In the genomic region with DNA sequence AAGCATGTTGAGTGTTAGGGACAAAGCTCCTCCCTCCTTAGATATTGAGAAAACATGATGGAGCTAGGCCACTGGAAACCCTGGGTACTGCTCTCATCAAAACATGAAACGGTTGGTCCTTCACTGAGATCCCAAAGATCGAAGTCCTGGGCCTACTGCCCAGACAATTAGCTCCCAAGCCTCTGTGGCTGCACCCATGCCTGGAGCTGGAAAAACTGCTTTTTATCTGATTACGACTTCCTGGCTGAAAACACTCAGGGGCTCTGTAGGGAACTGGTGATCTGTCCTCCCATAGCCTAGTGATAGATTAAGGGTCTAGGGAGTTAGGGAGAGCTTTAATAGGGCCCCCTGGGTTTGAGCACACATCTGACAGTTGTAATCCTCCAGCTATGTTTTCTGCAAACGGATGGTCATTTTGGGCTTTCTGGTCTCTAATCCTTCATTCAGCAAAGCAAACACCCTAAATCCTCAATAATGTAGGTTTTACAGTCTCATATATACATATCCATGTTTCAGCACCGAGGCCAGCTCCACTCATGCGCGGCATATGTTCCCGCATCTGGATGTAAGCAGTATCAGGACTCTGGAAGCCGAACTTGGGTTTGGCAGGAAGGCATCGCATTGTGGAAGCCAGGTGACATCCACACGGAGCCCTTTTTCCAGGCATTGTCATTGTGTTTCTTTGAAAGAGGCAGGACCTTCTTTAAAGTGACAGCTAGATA, we compare ENCODE assay signal across 14 cellular contexts. TPM values are rescaled to one million over a fixed set of nuclear protein-coding genes. Genes with fewer than 3 reads are reported as not detected.
DNase-seq lines count a peak whose midpoint lies in the region; ATAC-seq and TF ChIP-seq lines count a peak whose summit lies in the region.
"Had no signal": no experiment of that assay in that cellular context is flagged by ENCODE, and none has a peak within 500 bp of the region (broad histone marks: within the 10 kb centered on the region; RNA-seq: fewer than 3 reads in every experiment).

No MANE protein-coding gene starts in this region.

- H3K79me2 ChIP-seq in GM23338 (replicated peaks; ENCODE audit: insufficient read depth), result 0 out of 2 replicates have a peak, but pooled peaks cover 3% of the 10 kb centered on the region
- no peaks in the 10 kb centered on the region for H3K79me2 ChIP-seq in osteoblast (ENCODE audit: insufficient read depth, low read length)

- no peaks in the 10 kb centered on the region; the same call in 1 of the 2 replicates for H3K9me2 ChIP-seq in GM23338 (ENCODE audit: insufficient read depth)

- H3K9me3 ChIP-seq in osteoblast (ENCODE audit: low read depth, low read length), result no peaks in the 10 kb centered on the region
- no peaks in the 10 kb centered on the region for H3K9me3 ChIP-seq in WERI-Rb-1 (ENCODE audit: severe bottlenecking)

- H3K4me3 ChIP-seq in GM23338 (no peak overlapping the region), osteoblast (ENCODE audit: insufficient read depth, low read length) (no peak overlapping the region), WERI-Rb-1 (ENCODE audit: low read depth, low read length) (no peak overlapping the region)

- H2AFZ ChIP-seq in GM23338 (no peak overlapping the region), osteoblast (ENCODE audit: low read length) (no peak overlapping the region)

- H3K4me1 ChIP-seq in GM23338 (ENCODE audit: insufficient read depth) (peaks cover 30% of the 10 kb centered on the region), osteoblast (ENCODE audit: insufficient read depth, low read length) (no peaks in the 10 kb centered on the region)

- H3K4me3 Mint-ChIP-seq in GM23338, result no peak overlapping the region
- H3K4me3 Mint-ChIP-seq: activated CD4-positive, alpha-beta T cell treated with anti-CD3 and anti-CD28 coated beads, Interleukin-2, amount 10 ng/mL, durations not matched to agents 24 days and 14 days; activated T-cell treated with anti-CD3 and anti-CD28 coated beads, Interleukin-2, amount 50 U/mL, for 72 hours had no signal

- H3K27me3 ChIP-seq in GM23338 (ENCODE audit: insufficient read depth) (no peaks in the 10 kb centered on the region; the same call in 1 of the 2 replicates), osteoblast (ENCODE audit: insufficient read depth, low read length) (peaks cover 9% of the 10 kb centered on the region), WERI-Rb-1 (ENCODE audit: insufficient read depth, low read depth, severe bottlenecking) (peaks cover 44% of the 10 kb centered on the region)

- TF ChIP-seq CTCF in GM23338 (conservative IDR thresholded peaks at IDR 0.05; ENCODE audit: low read depth in 2 of 2) (no peak), osteoblast (IDR thresholded peaks at IDR 0.05; ENCODE audit: extremely low read depth, low read depth, low read length) (no peak), WERI-Rb-1 (IDR thresholded peaks at IDR 0.05; ENCODE audit: low read depth, low read length) (no peak)

- DNase-seq in GM23338 (ENCODE audit: low spot score), result peak; percentile 29
- peak; percentile 12 for DNase-seq in OCI-M1 (lab: John Stamatoyannopoulos, UW)
- DNase-seq in dermis blood vessel endothelial cell, result peak; percentile 31
- DNase-seq in osteoblast (ENCODE audit: insufficient read length, low spot score, missing footprints), result peak; percentile 47
- DNase-seq in KBM-7, result no peak
- DNase-seq in NCI-H146 treated with DMSO at 0.1 percent for 48 hours (lab: John Stamatoyannopoulos, UW; ENCODE audit: unreplicated experiment), result no peak
- DNase-seq in WERI-Rb-1, result no peak
- DNase-seq: activated CD4-positive, alpha-beta T cell treated with anti-CD3 and anti-CD28 coated beads, Interleukin-2, amount 10 ng/mL, durations not matched to agents 24 days and 14 days; activated T-cell treated with anti-CD3 and anti-CD28 coated beads, Interleukin-2, amount 50 U/mL, for 72 hours; amniotic stem cell; NCI-H1930; T-helper 1 cell had no signal

- H4K20me1 ChIP-seq in GM23338 (replicated peaks; ENCODE audit: insufficient read depth) (no peaks in the 10 kb centered on the region; the same call in 1 of the 2 replicates), osteoblast (ENCODE audit: insufficient read depth, low read length) (no peaks in the 10 kb centered on the region)

- H3F3A ChIP-seq in GM23338 (replicated peaks; ENCODE audit: low read depth), result 0 out of 2 replicates have a peak, but pooled peaks cover 5% of the 10 kb centered on the region

- no peaks in the 10 kb centered on the region; the same call in 2 of the 3 replicates for H3K36me3 Mint-ChIP-seq in GM23338 (ENCODE audit: low read depth)

- H3K4me1 Mint-ChIP-seq in GM23338, result peaks cover 36% of the 10 kb centered on the region

- H3K9me3 Mint-ChIP-seq in GM23338, result no peaks in the 10 kb centered on the region
- H3K9me3 Mint-ChIP-seq: activated CD4-positive, alpha-beta T cell treated with anti-CD3 and anti-CD28 coated beads, Interleukin-2, amount 10 ng/mL, durations not matched to agents 24 days and 14 days; activated T-cell treated with anti-CD3 and anti-CD28 coated beads, Interleukin-2, amount 50 U/mL, for 72 hours had no signal

- H3K27ac Mint-ChIP-seq in GM23338, result no peak overlapping the region
- H3K27ac Mint-ChIP-seq: activated CD4-positive, alpha-beta T cell treated with anti-CD3 and anti-CD28 coated beads, Interleukin-2, amount 10 ng/mL, durations not matched to agents 24 days and 14 days; activated T-cell treated with anti-CD3 and anti-CD28 coated beads, Interleukin-2, amount 50 U/mL, for 72 hours had no signal

- no peak overlapping the region for H3K27ac ChIP-seq in GM23338 (ENCODE audit: low read depth)
- no peak overlapping the region for H3K27ac ChIP-seq in osteoblast (ENCODE audit: low read depth, low read length)
- H3K27ac ChIP-seq in WERI-Rb-1, result no peak overlapping the region

- ATAC-seq in GM23338 (no peak), esophagus mucosa (no peak)
- ATAC-seq: activated T-cell treated with anti-CD3 and anti-CD28 coated beads, Interleukin-2, amount 50 U/mL, for 72 hours; left colon had no signal

- no peaks in the 10 kb centered on the region for H3K36me3 ChIP-seq in GM23338 (ENCODE audit: insufficient read depth)
- no peaks in the 10 kb centered on the region for H3K36me3 ChIP-seq in osteoblast (ENCODE audit: insufficient read depth, low read length)
- H3K36me3 ChIP-seq in WERI-Rb-1, result no peaks in the 10 kb centered on the region

- H3K27me3 Mint-ChIP-seq in GM23338 (ENCODE audit: insufficient read depth, low read depth, poor library complexity), result peaks cover 15% of the 10 kb centered on the region

- H3K4me2 ChIP-seq in GM23338, result no peak overlapping the region
- H3K4me2 ChIP-seq in osteoblast (ENCODE audit: insufficient read depth, low read length), result no peak overlapping the region

- in situ Hi-C loops in KBM-7 (cut with MboI; ENCODE audit: low pct_unique_long_range_greater_than_20kb, low sequenced_read_pairs), result no loop called here

TF ChIP-seq in GM23338, 12 proteins besides CTCF, POLR2A, EP300 and RAD21:
- TF ChIP-seq, protein P1, sequence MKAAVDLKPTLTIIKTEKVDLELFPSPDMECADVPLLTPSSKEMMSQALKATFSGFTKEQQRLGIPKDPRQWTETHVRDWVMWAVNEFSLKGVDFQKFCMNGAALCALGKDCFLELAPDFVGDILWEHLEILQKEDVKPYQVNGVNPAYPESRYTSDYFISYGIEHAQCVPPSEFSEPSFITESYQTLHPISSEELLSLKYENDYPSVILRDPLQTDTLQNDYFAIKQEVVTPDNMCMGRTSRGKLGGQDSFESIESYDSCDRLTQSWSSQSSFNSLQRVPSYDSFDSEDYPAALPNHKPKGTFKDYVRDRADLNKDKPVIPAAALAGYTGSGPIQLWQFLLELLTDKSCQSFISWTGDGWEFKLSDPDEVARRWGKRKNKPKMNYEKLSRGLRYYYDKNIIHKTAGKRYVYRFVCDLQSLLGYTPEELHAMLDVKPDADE (IDR thresholded peaks at IDR 0.05), result no peak
- TF ChIP-seq EZH2phosphoT487 (IDR thresholded peaks at IDR 0.05; ENCODE audit: unreplicated experiment) (no peak), POLR2AphosphoS5 (IDR thresholded peaks at IDR 0.05; ENCODE audit: low read depth) (no peak), STAT1 (IDR thresholded peaks at IDR 0.05; ENCODE audit: unreplicated experiment) (no peak)
- TF ChIP-seq, protein P2, sequence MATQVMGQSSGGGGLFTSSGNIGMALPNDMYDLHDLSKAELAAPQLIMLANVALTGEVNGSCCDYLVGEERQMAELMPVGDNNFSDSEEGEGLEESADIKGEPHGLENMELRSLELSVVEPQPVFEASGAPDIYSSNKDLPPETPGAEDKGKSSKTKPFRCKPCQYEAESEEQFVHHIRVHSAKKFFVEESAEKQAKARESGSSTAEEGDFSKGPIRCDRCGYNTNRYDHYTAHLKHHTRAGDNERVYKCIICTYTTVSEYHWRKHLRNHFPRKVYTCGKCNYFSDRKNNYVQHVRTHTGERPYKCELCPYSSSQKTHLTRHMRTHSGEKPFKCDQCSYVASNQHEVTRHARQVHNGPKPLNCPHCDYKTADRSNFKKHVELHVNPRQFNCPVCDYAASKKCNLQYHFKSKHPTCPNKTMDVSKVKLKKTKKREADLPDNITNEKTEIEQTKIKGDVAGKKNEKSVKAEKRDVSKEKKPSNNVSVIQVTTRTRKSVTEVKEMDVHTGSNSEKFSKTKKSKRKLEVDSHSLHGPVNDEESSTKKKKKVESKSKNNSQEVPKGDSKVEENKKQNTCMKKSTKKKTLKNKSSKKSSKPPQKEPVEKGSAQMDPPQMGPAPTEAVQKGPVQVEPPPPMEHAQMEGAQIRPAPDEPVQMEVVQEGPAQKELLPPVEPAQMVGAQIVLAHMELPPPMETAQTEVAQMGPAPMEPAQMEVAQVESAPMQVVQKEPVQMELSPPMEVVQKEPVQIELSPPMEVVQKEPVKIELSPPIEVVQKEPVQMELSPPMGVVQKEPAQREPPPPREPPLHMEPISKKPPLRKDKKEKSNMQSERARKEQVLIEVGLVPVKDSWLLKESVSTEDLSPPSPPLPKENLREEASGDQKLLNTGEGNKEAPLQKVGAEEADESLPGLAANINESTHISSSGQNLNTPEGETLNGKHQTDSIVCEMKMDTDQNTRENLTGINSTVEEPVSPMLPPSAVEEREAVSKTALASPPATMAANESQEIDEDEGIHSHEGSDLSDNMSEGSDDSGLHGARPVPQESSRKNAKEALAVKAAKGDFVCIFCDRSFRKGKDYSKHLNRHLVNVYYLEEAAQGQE (IDR thresholded peaks at IDR 0.05; ENCODE audit: unreplicated experiment), result peak; percentile 70
TF ChIP-seq in GM23338: peak in this region for 1.

RNA-seq across cellular contexts. Expression of a gene that starts 6.2 kb away (rescaled TPM):
- total RNA-seq in GM23338 (2014; rRNA removed; shearing (Covaris generic)), result 24.8 and 28.3 TPM in 2 replicates
- 4.3 and 4.8 TPM in 2 replicates for polyA plus RNA-seq in GM23338 (2016; fragmentation: Nextera tagmentation; extraction: Ambion mirVana)
- total RNA-seq in dermis blood vessel endothelial cell, result not detected in 2 replicates
- total RNA-seq in osteoblast, result not detected in 2 replicates
- 0.08 TPM for total RNA-seq in esophagus mucosa

Comparison
In these comparisons a context has a peak if more than half of its experiments do, and no peak if none do; other contexts are left out.
1. DNase-seq: peak in GM23338 (single experiment), OCI-M1 (single experiment), dermis blood vessel endothelial cell (single experiment) and osteoblast (single experiment); none in KBM-7 (single experiment), NCI-H146 treated with DMSO at 0.1 percent for 48 hours (single experiment) and WERI-Rb-1 (single experiment).
2. RNA of a gene that starts 6.2 kb away (total RNA-seq): 24.8 to 28.3 TPM in GM23338; 0.08 TPM in esophagus mucosa (single experiment), not detected in dermis blood vessel endothelial cell and not detected in osteoblast; every median in the first group is over 10 times any median in the second.